Comparison of ENCODE assay signal across 1 cellular context in the genomic region with DNA sequence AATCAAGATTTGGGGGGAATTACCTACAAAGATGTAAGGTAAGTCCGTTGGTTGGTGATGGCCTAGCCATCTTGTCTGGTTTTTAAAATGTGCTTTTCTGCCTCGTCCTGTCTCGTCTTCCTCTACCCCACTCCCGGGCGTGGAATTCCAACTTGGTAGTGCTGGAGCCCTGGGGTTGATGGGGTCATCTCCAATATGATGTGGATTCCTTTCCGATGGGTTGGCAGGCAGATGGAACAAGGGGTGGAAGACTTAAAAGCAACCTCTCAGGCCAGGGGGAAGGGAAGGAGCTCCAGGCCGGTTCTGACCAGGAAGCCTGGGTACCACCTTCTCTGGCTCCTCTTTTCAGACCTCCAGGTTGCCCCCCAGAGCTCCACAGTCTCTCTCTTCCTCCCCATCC.
TF ChIP-seq lines count a peak whose summit lies in the region.

No MANE protein-coding gene starts in this region.

TF ChIP-seq in K562, 482 proteins besides CTCF, POLR2A, EP300 and RAD21:
- no peak for TF ChIP-seq GATA2 (CRISPR knock-in tag; IDR thresholded peaks at IDR 0.05)
- TF ChIP-seq ZNF3 (CRISPR knock-in tag; IDR thresholded peaks at IDR 0.05): no peak
- no peak for TF ChIP-seq DIDO1 (tag; IDR thresholded peaks at IDR 0.05; ENCODE audit: low read depth)
- no peak for TF ChIP-seq ZKSCAN1 (IDR thresholded peaks at IDR 0.05; ENCODE audit: low read depth, low read length)
- no peak for TF ChIP-seq GTF2A2 (tag; IDR thresholded peaks at IDR 0.05)
- no peak for TF ChIP-seq MXI1 (IDR thresholded peaks at IDR 0.05; ENCODE audit: low read depth, low read length)
- TF ChIP-seq ZKSCAN3 (CRISPR knock-in tag; IDR thresholded peaks at IDR 0.05): no peak
- no peak for TF ChIP-seq ARID1B (IDR thresholded peaks at IDR 0.05)
